ENCODE assay signal across 9 cellular contexts in genomic region chr19:8611890-8612806, GRCh38. TPM values are rescaled to one million over a fixed set of nuclear protein-coding genes. Genes with fewer than 3 reads are reported as not detected.
DNase-seq lines count a peak whose midpoint lies in the region; ATAC-seq and TF ChIP-seq lines count a peak whose summit lies in the region.
"Had no signal": no experiment of that assay in that cellular context is flagged by ENCODE, and none has a peak within 500 bp of the region (broad histone marks: within the 10 kb centered on the region; RNA-seq: fewer than 3 reads in every experiment).

No MANE protein-coding gene starts in this region.

- no peaks in the 10 kb centered on the region for H3K27me3 ChIP-seq in CD4-positive, alpha-beta T cell (ENCODE audit: control insufficient read depth, insufficient read depth, low read length)
- H3K27me3 ChIP-seq in prostate gland (replicated peaks; ENCODE audit: insufficient read depth) = no peaks in the 10 kb centered on the region

- H3K27ac ChIP-seq in CD4-positive, alpha-beta T cell (ENCODE audit: low read depth, low read length) = peak overlapping the region; percentile 41
- peak overlapping the region; percentile 50 for H3K27ac ChIP-seq in KOPT-K1 (ENCODE audit: low read depth, low read length, poor library complexity, severe bottlenecking)
- H3K27ac ChIP-seq in prostate gland = no peak overlapping the region
- H3K27ac ChIP-seq: KMS-11 had no signal

- DNase-seq in CD4-positive, alpha-beta T cell = no peak
- DNase-seq in natural killer cell treated with Interleukin-12 subunit alpha and Interleukin-12 subunit beta and Interleukin-15 and Interleukin-18, amount 100 ng/mL, for 72 hours (ENCODE audit: low spot score) = no peak
- DNase-seq in prostate gland (ENCODE audit: low spot score) = no peak
- no peak for DNase-seq in NCI-H2171 (lab: John Stamatoyannopoulos, UW)
- DNase-seq in NCI-H1436 (lab: John Stamatoyannopoulos, UW) = no peak

- peaks cover 25% of the 10 kb centered on the region for H3K36me3 Mint-ChIP-seq in CD4-positive, alpha-beta T cell (ENCODE audit: low read depth)
- H3K36me3 Mint-ChIP-seq in dendritic cell treated with granulocyte-macrophage colony-stimulating factor and Interleukin-4, amounts not matched to agents 40 ng/mL and 50 ng/mL, for 4 days (ENCODE audit: low read depth) = no peaks in the 10 kb centered on the region
- no peaks in the 10 kb centered on the region for H3K36me3 Mint-ChIP-seq in natural killer cell treated with Interleukin-12 subunit alpha and Interleukin-12 subunit beta and Interleukin-15 and Interleukin-18, amount 100 ng/mL, for 72 hours

- peaks cover 2% of the 10 kb centered on the region for H3K4me1 ChIP-seq in prostate gland (replicated peaks)

- TF ChIP-seq POLR2A in prostate gland (IDR thresholded peaks at IDR 0.05) = no peak

- H3K9me3 ChIP-seq in CD4-positive, alpha-beta T cell (ENCODE audit: control insufficient read depth, low read length) = no peaks in the 10 kb centered on the region
- H3K9me3 ChIP-seq in KOPT-K1 (ENCODE audit: insufficient read depth, low read length, poor library complexity, severe bottlenecking) (no peaks in the 10 kb centered on the region), prostate gland (no peaks in the 10 kb centered on the region)

- no peak for TF ChIP-seq CTCF in CD4-positive, alpha-beta T cell (IDR thresholded peaks at IDR 0.05)
- no peak for TF ChIP-seq CTCF in prostate gland (IDR thresholded peaks at IDR 0.05)

- H3K4me3 Mint-ChIP-seq in CD4-positive, alpha-beta T cell = peak overlapping the region; percentile 94
- H3K4me3 Mint-ChIP-seq in dendritic cell treated with granulocyte-macrophage colony-stimulating factor and Interleukin-4, amounts not matched to agents 40 ng/mL and 50 ng/mL, for 4 days = no peak overlapping the region
- peak overlapping the region; percentile 44 for H3K4me3 Mint-ChIP-seq in natural killer cell treated with Interleukin-12 subunit alpha and Interleukin-12 subunit beta and Interleukin-15 and Interleukin-18, amount 100 ng/mL, for 72 hours

- CTCF ChIA-PET in CD4-positive, alpha-beta T cell (lab: Charles Lee) = interaction anchor here (0.7 to 3.0 kb wide), 3 partner anchors 31 to 93 kb away, joined by 3 to 14 read pairs (median 5); no protein-coding TSS in a partner anchor

- POLR2A ChIA-PET in CD4-positive, alpha-beta T cell (lab: Charles Lee) = interaction anchor here (0.8 to 1.5 kb wide), 3 partner anchors 19 to 98 kb away, joined by 3 to 5 read pairs (median 3); partner anchors contain the start of gene ZNF414

- no peaks in the 10 kb centered on the region for H3K9me3 Mint-ChIP-seq in CD4-positive, alpha-beta T cell
- H3K9me3 Mint-ChIP-seq in dendritic cell treated with granulocyte-macrophage colony-stimulating factor and Interleukin-4, amounts not matched to agents 40 ng/mL and 50 ng/mL, for 4 days = no peaks in the 10 kb centered on the region
- H3K9me3 Mint-ChIP-seq in natural killer cell treated with Interleukin-12 subunit alpha and Interleukin-12 subunit beta and Interleukin-15 and Interleukin-18, amount 100 ng/mL, for 72 hours = no peaks in the 10 kb centered on the region

- peak overlapping the region; percentile 85 for H3K27ac Mint-ChIP-seq in CD4-positive, alpha-beta T cell
- peak overlapping the region; percentile 36 for H3K27ac Mint-ChIP-seq in dendritic cell treated with granulocyte-macrophage colony-stimulating factor and Interleukin-4, amounts not matched to agents 40 ng/mL and 50 ng/mL, for 4 days
- H3K27ac Mint-ChIP-seq in natural killer cell treated with Interleukin-12 subunit alpha and Interleukin-12 subunit beta and Interleukin-15 and Interleukin-18, amount 100 ng/mL, for 72 hours = peak overlapping the region in 1 of 2 donors; percentile 18

- intact Hi-C loops in CD4-positive, alpha-beta T cell (cut with DNase I, micrococcal nuclease) = loop anchor here (2.0 to 5.0 kb wide), 2 partner anchors 19 to 35 kb away; partner anchors contain the start of gene MYO1F (in 1 of the 2)
- intact Hi-C loops in dendritic cell treated with granulocyte-macrophage colony-stimulating factor and Interleukin-4, amounts not matched to agents 40 ng/mL and 50 ng/mL, for 4 days (cut with micrococcal nuclease) = no loop called here
- intact Hi-C loops in prostate gland (cut with DNase I) = no loop called here

- WGBS in prostate gland = 36% methylated on average over 11 of the region's 12 CpGs

- no peak overlapping the region for H3K4me3 ChIP-seq in prostate gland

- H3K27me3 Mint-ChIP-seq in CD4-positive, alpha-beta T cell = no peaks in the 10 kb centered on the region
- H3K27me3 Mint-ChIP-seq in dendritic cell treated with granulocyte-macrophage colony-stimulating factor and Interleukin-4, amounts not matched to agents 40 ng/mL and 50 ng/mL, for 4 days = peaks cover 53% of the 10 kb centered on the region
- no peaks in the 10 kb centered on the region for H3K27me3 Mint-ChIP-seq in natural killer cell treated with Interleukin-12 subunit alpha and Interleukin-12 subunit beta and Interleukin-15 and Interleukin-18, amount 100 ng/mL, for 72 hours

- H3K4me1 Mint-ChIP-seq in CD4-positive, alpha-beta T cell (ENCODE audit: low read depth) = peaks cover 51% of the 10 kb centered on the region
- peaks cover 29% of the 10 kb centered on the region for H3K4me1 Mint-ChIP-seq in dendritic cell treated with granulocyte-macrophage colony-stimulating factor and Interleukin-4, amounts not matched to agents 40 ng/mL and 50 ng/mL, for 4 days (ENCODE audit: low read depth)
- H3K4me1 Mint-ChIP-seq in natural killer cell treated with Interleukin-12 subunit alpha and Interleukin-12 subunit beta and Interleukin-15 and Interleukin-18, amount 100 ng/mL, for 72 hours (ENCODE audit: low read depth in 2 of 2) = peaks cover 41 to 42% of the 10 kb centered on the region in 2 donors

- ATAC-seq in CD4-positive, alpha-beta T cell (ENCODE audit: poor library complexity) = peak; percentile 21
- ATAC-seq in natural killer cell treated with Interleukin-12 subunit alpha and Interleukin-12 subunit beta and Interleukin-15 and Interleukin-18, amount 100 ng/mL, for 72 hours = no peak
- no peak for ATAC-seq in HG03520 (IDR thresholded peaks at IDR 0.05; ENCODE audit: unreplicated experiment)

- H3K36me3 ChIP-seq in KOPT-K1 (ENCODE audit: insufficient read depth, low read length) = no peaks in the 10 kb centered on the region
- no peaks in the 10 kb centered on the region for H3K36me3 ChIP-seq in prostate gland

RNA-seq across cellular contexts. Expression of gene ADAMTS10, which starts 1.6 kb away (rescaled TPM):
- 10 to 100 TPM; 67.5 to 72.9 TPM for total RNA-seq in CD4-positive, alpha-beta T cell
- total RNA-seq in natural killer cell treated with Interleukin-12 subunit alpha and Interleukin-12 subunit beta and Interleukin-15 and Interleukin-18, amount 100 ng/mL, for 72 hours = 10 to 100 TPM in 1 of 2 donors, 1 to 10 TPM in 1; 8.2 to 11.3 TPM
- 10 to 100 TPM in 1 of 2 donors, 1 to 10 TPM in 1; 9.7 to 48.1 TPM for total RNA-seq in prostate gland

RNA-seq across cellular contexts. Expression of gene NFILZ, which starts 18.3 kb away (rescaled TPM):
- total RNA-seq in CD4-positive, alpha-beta T cell = not detected
- not detected for total RNA-seq in natural killer cell treated with Interleukin-12 subunit alpha and Interleukin-12 subunit beta and Interleukin-15 and Interleukin-18, amount 100 ng/mL, for 72 hours
- total RNA-seq in prostate gland = not detected

RNA-seq across cellular contexts. Expression of gene MYO1F, which starts 34.9 kb away (rescaled TPM):
- 10 to 100 TPM; 66.7 to 67.4 TPM for total RNA-seq in CD4-positive, alpha-beta T cell
- total RNA-seq in natural killer cell treated with Interleukin-12 subunit alpha and Interleukin-12 subunit beta and Interleukin-15 and Interleukin-18, amount 100 ng/mL, for 72 hours = 100 to 1,000 TPM; 216 to 232 TPM
- 1 to 10 TPM; 6.1 to 9.4 TPM for total RNA-seq in prostate gland

Comparison
In these comparisons a context has a peak if more than half of its experiments do, and no peak if none do; other contexts are left out.
1. H3K27ac ChIP-seq: peak in CD4-positive, alpha-beta T cell (single experiment) and KOPT-K1 (single experiment); none in prostate gland (0 of 2).
2. RNA of gene MYO1F, which starts 34.9 kb away (total RNA-seq): 216 to 232 TPM in natural killer cell treated with Interleukin-12 subunit alpha and Interleukin-12 subunit beta and Interleukin-15 and Interleukin-18, amount 100 ng/mL, for 72 hours and 66.7 to 67.4 TPM in CD4-positive, alpha-beta T cell; 6.1 to 9.4 TPM in prostate gland; every median in the first group is over 4 times any median in the second.
3. intact Hi-C loops: an anchor here in CD4-positive, alpha-beta T cell (2.0 to 5.0 kb wide); none called in dendritic cell treated with granulocyte-macrophage colony-stimulating factor and Interleukin-4, amounts not matched to agents 40 ng/mL and 50 ng/mL, for 4 days and prostate gland.